8 cellular contexts compared by ENCODE assay signal in genomic region chr14:86038401-86038985, GRCh38.
A peak's percentile ranks its signal among the peaks of the same experiment; 100 is the strongest.
DNase-seq lines count a peak whose midpoint lies in the region; ATAC-seq, FAIRE-seq and TF ChIP-seq lines count a peak whose summit lies in the region.

No MANE protein-coding gene starts in this region.

- 5% methylated on average over 3 of the region's 4 CpGs for WGBS in K562 (ENCODE audit: insufficient coverage, low coverage, missing lambda C conversion rate)

- H3K27ac ChIP-seq in HL-60 (replicated peaks) (no peak overlapping the region), SJCRH30 (no peak overlapping the region), K562 (ENCODE audit: extremely low read depth, low read depth, low read length) (no peak overlapping the region)

- no peak for TF ChIP-seq RAD21 in K562 (CRISPR knock-in tag; conservative IDR thresholded peaks at IDR 0.05 in 1 of 2, IDR thresholded peaks at IDR 0.05 in 1 of 2)

- no peaks in the 10 kb centered on the region for H3K4me1 Mint-ChIP-seq in stimulated activated naive CD8-positive, alpha-beta T cell treated with anti-CD3 and anti-CD28 coated beads, Interleukin-15, amount 100 ng/mL, for 72 hours

- H3K27me3 Mint-ChIP-seq in stimulated activated naive CD8-positive, alpha-beta T cell treated with anti-CD3 and anti-CD28 coated beads, Interleukin-15, amount 100 ng/mL, for 72 hours: no peaks in the 10 kb centered on the region

- H3K9me3 ChIP-seq in SJCRH30 (replicated peaks) (0 out of 2 replicates have a peak, but pooled peaks cover 2% of the 10 kb centered on the region), K562 (replicated peaks; ENCODE audit: control insufficient read depth, insufficient read depth, low read depth, low read length) (no peaks in the 10 kb centered on the region)

- H3K27me3 ChIP-seq in HL-60 (ENCODE audit: insufficient read depth, poor library complexity, severe bottlenecking) (no peaks in the 10 kb centered on the region), SJCRH30 (no peaks in the 10 kb centered on the region), K562 (ENCODE audit: control insufficient read depth in 2 of 2, insufficient read depth in 2 of 2, low read length in 2 of 2) (no peaks in the 10 kb centered on the region)

- no peak overlapping the region for H3K4me3 Mint-ChIP-seq in stimulated activated naive CD8-positive, alpha-beta T cell treated with anti-CD3 and anti-CD28 coated beads, Interleukin-15, amount 100 ng/mL, for 72 hours

- H3K27ac Mint-ChIP-seq in stimulated activated naive CD8-positive, alpha-beta T cell treated with anti-CD3 and anti-CD28 coated beads, Interleukin-15, amount 100 ng/mL, for 72 hours: no peak overlapping the region

- BruUV-seq in K562 (replicated peaks; lab: Mats Ljungman, UMichigan): no TSS peak

- TF ChIP-seq EP300 in K562 (IDR thresholded peaks at IDR 0.05; ENCODE audit: low read length): no peak

- TF ChIP-seq POLR2A in K562 (conservative IDR thresholded peaks at IDR 0.05): no peak

- DNase-seq in DMS53 treated with DMSO at 0.1 percent for 48 hours (lab: John Stamatoyannopoulos, UW; ENCODE audit: unreplicated experiment) (peak; percentile 40), HL-60 (ENCODE audit: low read depth in 1 of 2, low spot score in 1 of 2) (peak in 1 of 2 experiments; percentile 52), SJCRH30 (peak; percentile 40 to 70), K562 (ENCODE audit: extremely low read depth in 1 of 4, low spot score in 3 of 4) (peak; percentile 5 to 11 (median 8)), left lobe of liver (ENCODE audit: low spot score) (peak; percentile 59)
- peak; percentile 14 to 33 for DNase-seq in stimulated activated naive CD8-positive, alpha-beta T cell treated with anti-CD3 and anti-CD28 coated beads, Interleukin-15, amount 100 ng/mL, for 72 hours
- no peak for DNase-seq in central memory CD4-positive, alpha-beta T cell

- TF ChIP-seq CTCF in HL-60 (IDR thresholded peaks at IDR 0.05; ENCODE audit: insufficient read depth, low read length): peak; percentile 79
- TF ChIP-seq CTCF in K562 (IDR thresholded peaks at IDR 0.05 in 2 of 3, conservative IDR thresholded peaks at IDR 0.05 in 1 of 3; ENCODE audit: insufficient read depth in 2 of 3, low read depth in 1 of 3, low read length in 3 of 3): peak in 2 of 3 experiments; percentile 12 to 38; a peak in 1 of 6 replicates

- H2AFZ ChIP-seq in K562 (ENCODE audit: low read depth, low read length): no peak overlapping the region

- no peaks in the 10 kb centered on the region for H4K20me1 ChIP-seq in K562 (replicated peaks; ENCODE audit: control insufficient read depth, insufficient read depth, low read length)

- in situ Hi-C loops in K562 (cut with MboI): no loop called here

- POLR2A ChIA-PET in K562 (lab: Yijun Ruan, JAX): interaction anchor here (0.6 kb wide), 1 partner anchor 32 kb away, joined by 4 read pairs; no protein-coding TSS in a partner anchor

- H3K9ac ChIP-seq in K562 (ENCODE audit: insufficient read depth in 1 of 2, low read depth in 2 of 2, low read length in 2 of 2): no peak overlapping the region

- H3K4me2 ChIP-seq in K562 (ENCODE audit: insufficient read depth, low read length): no peak overlapping the region

- no peaks in the 10 kb centered on the region for H3K79me2 ChIP-seq in K562 (ENCODE audit: control insufficient read depth, insufficient read depth, low read length)

- H3K9me1 ChIP-seq in K562 (ENCODE audit: control insufficient read depth, insufficient read depth, low read length): no peaks in the 10 kb centered on the region

- no peaks in the 10 kb centered on the region for H3K9me3 Mint-ChIP-seq in stimulated activated naive CD8-positive, alpha-beta T cell treated with anti-CD3 and anti-CD28 coated beads, Interleukin-15, amount 100 ng/mL, for 72 hours

- H3K4me3 ChIP-seq in HL-60 (replicated peaks; ENCODE audit: insufficient read depth, low read length) (no peak overlapping the region), SJCRH30 (no peak overlapping the region), K562 (no peak overlapping the region)

- FAIRE-seq in K562 (lab: Jason Lieb, UNC): no peak

- ATAC-seq in GM21360 (IDR thresholded peaks at IDR 0.05; ENCODE audit: unreplicated experiment) (peak; percentile 94), K562 (no peak), left lobe of liver (peak; percentile 99)
- peak; percentile 80 for ATAC-seq in stimulated activated naive CD8-positive, alpha-beta T cell treated with anti-CD3 and anti-CD28 coated beads, Interleukin-15, amount 100 ng/mL, for 72 hours

- H3K36me3 ChIP-seq in SJCRH30 (no peaks in the 10 kb centered on the region), K562 (ENCODE audit: control insufficient read depth, insufficient read depth, low read length) (no peaks in the 10 kb centered on the region)

- CTCF ChIA-PET in K562 (lab: Yijun Ruan, JAX; ENCODE audit: low intra/inter-chr PET ratio): no interaction called here

- H3K4me1 ChIP-seq in SJCRH30 (no peaks in the 10 kb centered on the region), K562 (replicated peaks in 1 of 2; ENCODE audit: control insufficient read depth in 2 of 2, insufficient read depth in 2 of 2, low read length in 2 of 2) (no peaks in the 10 kb centered on the region)

- intact Hi-C loops in K562 (cut with micrococcal nuclease): no loop called here

TF ChIP-seq in K562, 482 proteins besides CTCF, POLR2A, EP300 and RAD21:
- TF ChIP-seq TRIM25 (IDR thresholded peaks at IDR 0.05; ENCODE audit: borderline replicate concordance): no peak
- TF ChIP-seq MBD2 (IDR thresholded peaks at IDR 0.05; ENCODE audit: borderline replicate concordance, low read depth): no peak
- no peak for TF ChIP-seq ZNF197 (CRISPR knock-in tag; IDR thresholded peaks at IDR 0.05; ENCODE audit: low read depth)
- TF ChIP-seq ZNF224 (CRISPR knock-in tag; IDR thresholded peaks at IDR 0.05): no peak
- no peak for TF ChIP-seq NELFE (IDR thresholded peaks at IDR 0.05; ENCODE audit: insufficient read depth, insufficient read length)
- no peak for TF ChIP-seq KLF16 (IDR thresholded peaks at IDR 0.05)
- no peak for TF ChIP-seq SMAD3 (CRISPR knock-in tag; conservative IDR thresholded peaks at IDR 0.05)
- TF ChIP-seq ZNF263 (CRISPR knock-in tag; IDR thresholded peaks at IDR 0.05; ENCODE audit: borderline replicate concordance): no peak
- TF ChIP-seq TOE1 (IDR thresholded peaks at IDR 0.05; ENCODE audit: borderline replicate concordance): no peak
- no peak for TF ChIP-seq TOE1 (CRISPR knock-in tag; IDR thresholded peaks at IDR 0.05; ENCODE audit: borderline replicate concordance, low read depth)
- TF ChIP-seq USF2 (CRISPR knock-in tag; IDR thresholded peaks at IDR 0.05): no peak
- no peak for TF ChIP-seq GTF2F1 (IDR thresholded peaks at IDR 0.05; ENCODE audit: low read depth, low read length)
